In genomic region chr15:76098685-76099084, GRCh38 we compare ENCODE assay signal across 25 cellular contexts.
"Had no signal": no experiment of that assay in that cellular context is flagged by ENCODE, and none has a peak within 500 bp of the region (broad histone marks: within the 10 kb centered on the region; RNA-seq: fewer than 3 reads in every experiment).

No MANE protein-coding gene starts in this region.

- H3K9me3 Mint-ChIP-seq: natural killer cell; stimulated activated naive CD8-positive, alpha-beta T cell treated with anti-CD3 and anti-CD28 coated beads, Interleukin-15, amount 100 ng/mL, for 72 hours had no signal

- H3K36me3 ChIP-seq: esophagus muscularis mucosa, gastroesophageal sphincter, left lung, lower lobe of right lung, sigmoid colon, tibial nerve, upper lobe of right lung, vagina had no signal

- H3K27ac Mint-ChIP-seq: memory B cell; mesothelial cell of epicardium; natural killer cell; stimulated activated naive B cell treated with anti-CD40 and anti-IgM and Interleukin-4, amounts not matched to agents 10 μg/mL and 1 μg/mL and 100 μg/mL, for 72 hours; stimulated activated naive CD8-positive, alpha-beta T cell treated with anti-CD3 and anti-CD28 coated beads, Interleukin-15, amount 100 ng/mL, for 72 hours had no signal

- H3K4me3 Mint-ChIP-seq: memory B cell; mesothelial cell of epicardium; natural killer cell; stimulated activated naive B cell treated with anti-CD40 and anti-IgM and Interleukin-4, amounts not matched to agents 10 μg/mL and 1 μg/mL and 100 μg/mL, for 72 hours; stimulated activated naive CD8-positive, alpha-beta T cell treated with anti-CD3 and anti-CD28 coated beads, Interleukin-15, amount 100 ng/mL, for 72 hours had no signal

- H3K27me3 ChIP-seq: testis, tibial nerve, vagina had no signal

- ATAC-seq: gastroesophageal sphincter; left lung; lower lobe of right lung; natural killer cell; stimulated activated naive B cell treated with anti-CD40 and anti-IgM and Interleukin-4, amounts not matched to agents 10 μg/mL and 1 μg/mL and 100 μg/mL, for 72 hours; stimulated activated naive CD8-positive, alpha-beta T cell treated with anti-CD3 and anti-CD28 coated beads, Interleukin-15, amount 100 ng/mL, for 72 hours; upper lobe of right lung had no signal

- H3K4me1 Mint-ChIP-seq: memory B cell; mesothelial cell of epicardium; natural killer cell; stimulated activated naive B cell treated with anti-CD40 and anti-IgM and Interleukin-4, amounts not matched to agents 10 μg/mL and 1 μg/mL and 100 μg/mL, for 72 hours; stimulated activated naive CD8-positive, alpha-beta T cell treated with anti-CD3 and anti-CD28 coated beads, Interleukin-15, amount 100 ng/mL, for 72 hours had no signal

- H3K4me1 ChIP-seq: esophagus muscularis mucosa, gastroesophageal sphincter, left lung, lower lobe of right lung, parathyroid adenoma, psoas muscle, sigmoid colon, testis, tibial nerve, upper lobe of right lung, vagina had no signal

- H3K9me3 ChIP-seq: esophagus muscularis mucosa, left lung, lower lobe of right lung, psoas muscle, sigmoid colon, testis, tibial nerve, upper lobe of right lung, vagina had no signal

- H3K27ac ChIP-seq: coronary artery, epithelial cell of prostate, esophagus muscularis mucosa, gastroesophageal sphincter, left lung, lower lobe of right lung, parathyroid adenoma, psoas muscle, sigmoid colon, skin epidermis, testis, tibial nerve, upper lobe of right lung, vagina had no signal

- DNase-seq: dorsolateral prefrontal cortex; effector memory CD4-positive, alpha-beta T cell; kidney glomerular epithelial cell; left lung; lower lobe of right lung; natural killer cell; psoas muscle; retina; sigmoid colon; stimulated activated CD4-positive, alpha-beta T cell treated with anti-CD3 and anti-CD28 coated beads, Interleukin-2, amount 100 ng/mL, for 24 hours; stimulated activated CD4-positive, alpha-beta T cell treated with anti-CD3 and anti-CD28 coated beads, Interleukin-4, amount 100 ng/mL, for 4 hours; stimulated activated naive B cell treated with anti-CD40 and anti-IgM and Interleukin-4, amounts not matched to agents 10 μg/mL and 1 μg/mL and 100 μg/mL, for 72 hours; stimulated activated naive CD8-positive, alpha-beta T cell treated with anti-CD3 and anti-CD28 coated beads, Interleukin-15, amount 100 ng/mL, for 72 hours; testis; upper lobe of right lung had no signal

- H3K36me3 Mint-ChIP-seq: mesothelial cell of epicardium; natural killer cell; stimulated activated naive B cell treated with anti-CD40 and anti-IgM and Interleukin-4, amounts not matched to agents 10 μg/mL and 1 μg/mL and 100 μg/mL, for 72 hours had no signal

- H3K4me3 ChIP-seq: coronary artery, dorsolateral prefrontal cortex, esophagus muscularis mucosa, gastroesophageal sphincter, left lung, lower lobe of right lung, psoas muscle, sigmoid colon, skin epidermis, testis, tibial nerve, upper lobe of right lung, vagina had no signal
